In genomic region chr2:64644240-64645013, GRCh38 we compare ENCODE assay signal across 8 cellular contexts. TPM values are rescaled to one million over a fixed set of nuclear protein-coding genes. Genes with fewer than 3 reads are reported as not detected.
DNase-seq lines count a peak whose midpoint lies in the region; ATAC-seq and TF ChIP-seq lines count a peak whose summit lies in the region.

No MANE protein-coding gene starts in this region.

- intact Hi-C loops in MCF 10A (cut with micrococcal nuclease) = loop anchor here (1.0 to 10.0 kb wide), 3 partner anchors 121 to 190 kb away; no protein-coding TSS in a partner anchor

- no peaks in the 10 kb centered on the region for H3K27me3 Mint-ChIP-seq in MCF 10A (ENCODE audit: insufficient read depth, unreplicated experiment)

- TSS peak; percentile 69 for BruUV-seq in MCF 10A (replicated peaks; lab: Mats Ljungman, UMichigan)

- H3K27me3 ChIP-seq in HUES64 (ENCODE audit: insufficient read depth, low read length) (peaks cover 22% of the 10 kb centered on the region), iPS-18a (ENCODE audit: control insufficient read depth, insufficient read depth, low read length) (peaks cover 43% of the 10 kb centered on the region), skeletal muscle tissue (ENCODE audit: control insufficient read depth in 3 of 3, insufficient read depth in 3 of 3, low read length in 3 of 3) (no peaks in the 10 kb centered on the region)

- H3K4me1 Mint-ChIP-seq in MCF 10A (ENCODE audit: insufficient read depth, unreplicated experiment) = peaks cover 32% of the 10 kb centered on the region

- peak overlapping the region; percentile 96 for H3K27ac Mint-ChIP-seq in MCF 10A (ENCODE audit: low read depth, unreplicated experiment)

- H3K9ac ChIP-seq in HUES64 (ENCODE audit: low read depth, low read length) (peak overlapping the region; percentile 80), iPS-18a (ENCODE audit: low read length) (peak overlapping the region; percentile 84), skeletal muscle tissue (ENCODE audit: low read depth in 1 of 3, low read length in 3 of 3) (peak overlapping the region; percentile 77 to 85 (median 78))

- H3K9me3 Mint-ChIP-seq in MCF 10A (ENCODE audit: unreplicated experiment) = no peaks in the 10 kb centered on the region

- H3K36me3 Mint-ChIP-seq in MCF 10A (ENCODE audit: insufficient read depth, unreplicated experiment) = peaks cover 5% of the 10 kb centered on the region

- H3K27ac ChIP-seq in HUES64 (ENCODE audit: low read depth, low read length) (peak overlapping the region; percentile 94), iPS-18a (ENCODE audit: low read length) (peak overlapping the region; percentile 76), skeletal muscle tissue (ENCODE audit: low read depth, low read length) (peak overlapping the region; percentile 91)

- H3K36me3 ChIP-seq in HUES64 (ENCODE audit: insufficient read depth, low read length) (no peaks in the 10 kb centered on the region), iPS-18a (ENCODE audit: control insufficient read depth, low read depth, low read length) (no peaks in the 10 kb centered on the region), skeletal muscle tissue (ENCODE audit: control insufficient read depth in 3 of 3, insufficient read depth in 3 of 3, low read length in 3 of 3) (peaks cover 0 to 3% (median 0%) of the 10 kb centered on the region in 3 donors)

- peak overlapping the region; percentile 78 for H3K4me3 Mint-ChIP-seq in MCF 10A (ENCODE audit: unreplicated experiment)

- H3K9me3 ChIP-seq in HUES64 (ENCODE audit: insufficient read depth, low read depth, low read length) = no peaks in the 10 kb centered on the region
- no peaks in the 10 kb centered on the region for H3K9me3 ChIP-seq in iPS-18a (ENCODE audit: control insufficient read depth, low read depth, low read length)
- H3K9me3 ChIP-seq in skeletal muscle tissue (ENCODE audit: control insufficient read depth in 3 of 3, low read length in 3 of 3) = no peaks in the 10 kb centered on the region

- no peak for TF ChIP-seq CTCF in MCF 10A (IDR thresholded peaks at IDR 0.05; ENCODE audit: unreplicated experiment)

- H3K4me1 ChIP-seq in HUES64 (ENCODE audit: insufficient read depth, low read length) (peaks cover 67% of the 10 kb centered on the region), iPS-18a (ENCODE audit: control insufficient read depth, low read depth, low read length) (peaks cover 38% of the 10 kb centered on the region), skeletal muscle tissue (ENCODE audit: control insufficient read depth in 3 of 3, insufficient read depth in 3 of 3, low read length in 3 of 3) (peaks cover 37 to 55% (median 52%) of the 10 kb centered on the region in 3 donors)

- H3K4me3 ChIP-seq in HUES64 (ENCODE audit: low read length) (peak overlapping the region; percentile 61), iPS-18a (ENCODE audit: low read length) (peak overlapping the region; percentile 73), skeletal muscle tissue (ENCODE audit: low read length in 3 of 3) (peak overlapping the region; percentile 71 to 79 (median 73))

- WGBS in HUES64 = 3% methylated on average over 18 of the region's 18 CpGs

- CTCF ChIA-PET in MCF 10A (lab: Yijun Ruan, JAX) = interaction anchor here (0.6 to 5.7 kb wide), 13 partner anchors 13 to 623 kb away, joined by 3 to 44 read pairs (median 5); partner anchors contain the start of gene AFTPH

- POLR2A ChIA-PET in MCF 10A (lab: Yijun Ruan, JAX) = interaction anchor here (0.7 to 17.8 kb wide), 34 partner anchors 7 to 802 kb away, joined by 3 to 724 read pairs (median 3); partner anchors contain the start of genes AFTPH and SERTAD2

- peak; percentile 53 for ATAC-seq in GM21528 (IDR thresholded peaks at IDR 0.05; ENCODE audit: low FRiP score, unreplicated experiment)

- DNase-seq in EL (peak; percentile 70), SK-N-DZ (ENCODE audit: low spot score) (peak; percentile 85), MCF 10A (ENCODE audit: unreplicated experiment) (peak; percentile 64), middle frontal gyrus (ENCODE audit: extremely low spot score, low spot score) (no peak)

RNA-seq across cellular contexts. Expression of gene SERTAD2, which starts 9.3 kb away (rescaled TPM):
- polyA plus RNA-seq in HUES64 (2013, experiment 1 of 2) = 5.4 TPM
- 8.2 TPM for polyA plus RNA-seq in HUES64 (2013, experiment 2 of 2)
- polyA plus RNA-seq in SK-N-DZ (2014; cell fraction: cytosol; rRNA removed) = 5.9 and 7.3 TPM in 2 replicates
- polyA plus RNA-seq in SK-N-DZ (2014; cell fraction: nucleus; rRNA removed) = 3.1 and 4.2 TPM in 2 replicates
- total RNA-seq in MCF 10A (2022) (15.0 and 21.6 TPM in 2 replicates), skeletal muscle tissue (9.4 TPM)
